In genomic region chr20:298755-299391, GRCh38 we compare ENCODE assay signal across 8 cellular contexts. TPM values are rescaled to one million over a fixed set of nuclear protein-coding genes. Genes with fewer than 3 reads are reported as not detected.
A peak's percentile ranks its signal among the peaks of the same experiment; 100 is the strongest.
DNase-seq lines count a peak whose midpoint lies in the region; ATAC-seq and TF ChIP-seq lines count a peak whose summit lies in the region.

No MANE protein-coding gene starts in this region.

- H3K4me1 ChIP-seq in psoas muscle: peaks cover 33% of the 10 kb centered on the region

- WGBS in psoas muscle, 3 donors: 9 to 13% (median 9%) methylated on average over 16 of the region's 16 CpGs

- H3K36me3 ChIP-seq in GM06990 (ENCODE audit: control insufficient read depth, insufficient read depth, low read length): peaks cover 3% of the 10 kb centered on the region
- H3K36me3 ChIP-seq in SU-DHL-6 (ENCODE audit: low read length): no peaks in the 10 kb centered on the region
- H3K36me3 ChIP-seq in psoas muscle (ENCODE audit: insufficient read depth in 1 of 2, low read depth in 1 of 2): peaks cover 0 to 2% of the 10 kb centered on the region in 2 donors

- peak overlapping the region; percentile 95 for H3K4me3 ChIP-seq in GM06990 (replicated peaks; ENCODE audit: low read depth, low read length)
- peak overlapping the region; percentile 73 for H3K4me3 ChIP-seq in SU-DHL-6 (ENCODE audit: insufficient read depth, low read length, poor library complexity, severe bottlenecking)
- peak overlapping the region; percentile 91 for H3K4me3 ChIP-seq in fibroblast of mammary gland (ENCODE audit: control insufficient read depth, low read depth, low read length)
- peak overlapping the region; percentile 99 for H3K4me3 ChIP-seq in psoas muscle

- peaks cover 29% of the 10 kb centered on the region; the same call in 1 of the 2 replicates for H3F3A ChIP-seq in SU-DHL-6 (ENCODE audit: insufficient read depth)

- no peaks in the 10 kb centered on the region for H3K27me3 ChIP-seq in GM06990 (replicated peaks; ENCODE audit: control insufficient read depth, insufficient read depth, low read length)
- H3K27me3 ChIP-seq in SU-DHL-6 (ENCODE audit: low read length): no peaks in the 10 kb centered on the region
- no peaks in the 10 kb centered on the region for H3K27me3 ChIP-seq in psoas muscle (ENCODE audit: insufficient read depth in 3 of 3, low read length in 2 of 3)

- ATAC-seq in psoas muscle (no peak), HG02870 (IDR thresholded peaks at IDR 0.05; ENCODE audit: unreplicated experiment) (no peak)

- no peaks in the 10 kb centered on the region; the same call in 1 of the 2 replicates for H4K20me1 ChIP-seq in SU-DHL-6 (ENCODE audit: low read depth, low read length)

- peak overlapping the region; percentile 90 for H3K9ac ChIP-seq in SU-DHL-6 (ENCODE audit: low read length)

- intact Hi-C loops in psoas muscle (cut with DNase I): no loop called here

- H3K9me3 ChIP-seq in SU-DHL-6 (ENCODE audit: insufficient read depth, low read length) (no peaks in the 10 kb centered on the region), psoas muscle (no peaks in the 10 kb centered on the region)

- H3K4me2 ChIP-seq in SU-DHL-6 (ENCODE audit: low read depth, low read length, poor library complexity, severe bottlenecking): peak overlapping the region; percentile 92

- DNase-seq in GM06990 (ENCODE audit: extremely low read depth, insufficient read length): no peak
- no peak for DNase-seq in fibroblast of mammary gland (ENCODE audit: low read depth)
- no peak for DNase-seq in psoas muscle
- DNase-seq in NCI-H2196 (lab: John Stamatoyannopoulos, UW; ENCODE audit: unreplicated experiment): no peak
- no peak for DNase-seq in DMS153 treated with DMSO at 0.1 percent for 48 hours (lab: John Stamatoyannopoulos, UW; ENCODE audit: unreplicated experiment)
- no peak for DNase-seq in activated CD8-positive, alpha-beta memory T cell treated with anti-CD3 and anti-CD28 coated beads, Interleukin-2, amount 50 U/mL, for 4 hours

- peaks cover 17% of the 10 kb centered on the region; the same call in 1 of the 2 replicates for H3K79me2 ChIP-seq in SU-DHL-6 (ENCODE audit: insufficient read depth, low read length)

- H3K27ac ChIP-seq in SU-DHL-6 (ENCODE audit: low read depth, low read length) (peak overlapping the region; percentile 77), psoas muscle (peak overlapping the region; percentile 96)

- H3K9me2 ChIP-seq in SU-DHL-6 (replicated peaks; ENCODE audit: insufficient read depth, low read length): no peaks in the 10 kb centered on the region

- TF ChIP-seq CTCF in GM06990 (IDR thresholded peaks at IDR 0.05; ENCODE audit: insufficient read depth, low read length, poor library complexity, severe bottlenecking) (no peak), SU-DHL-6 (IDR thresholded peaks at IDR 0.05; ENCODE audit: insufficient read depth, low read length, poor library complexity, severe bottlenecking) (no peak), fibroblast of mammary gland (conservative IDR thresholded peaks at IDR 0.05; ENCODE audit: control insufficient read depth, insufficient read depth, low read depth, low read length) (no peak), psoas muscle (IDR thresholded peaks at IDR 0.05) (no peak)

- H2AFZ ChIP-seq in SU-DHL-6 (ENCODE audit: low read depth, low read length, severe bottlenecking): no peak overlapping the region

RNA-seq across cellular contexts. Expression of gene ZCCHC3, which starts 1.5 kb away (rescaled TPM):
- total RNA-seq in psoas muscle: 10 to 100 TPM in 1 of 4 donors, 1 to 10 TPM in 3; 9.3 to 10.2 (median 9.5) TPM
- polyA plus RNA-seq in psoas muscle: 1 to 10 TPM; 6.8 to 8.4 (median 7.9) TPM

RNA-seq across cellular contexts. Expression of gene C20orf96, which starts 8.3 kb away (rescaled TPM):
- 1 to 10 TPM; 1.0 to 2.1 (median 1.5) TPM for total RNA-seq in psoas muscle
- 1 to 10 TPM; 1.3 to 2.1 (median 1.9) TPM for polyA plus RNA-seq in psoas muscle

RNA-seq across cellular contexts. Expression of gene SOX12, which starts 26.5 kb away (rescaled TPM):
- 1 to 10 TPM; 1.2 to 5.7 (median 5.2) TPM for total RNA-seq in psoas muscle
- polyA plus RNA-seq in psoas muscle: 1 to 10 TPM; 1.9 to 3.6 (median 2.3) TPM

RNA-seq across cellular contexts. Expression of gene DEFB132, which starts 41.3 kb away (rescaled TPM):
- total RNA-seq in psoas muscle: not detected
- polyA plus RNA-seq in psoas muscle: not detected

RNA-seq across cellular contexts. Expression of gene NRSN2, which starts 48.0 kb away (rescaled TPM):
- 1 to 10 TPM; 3.0 to 5.0 (median 3.9) TPM for total RNA-seq in psoas muscle
- 1 to 10 TPM; 1.6 to 3.4 (median 3.1) TPM for polyA plus RNA-seq in psoas muscle
